ENCODE assay signal across 34 cellular contexts in the genomic region with DNA sequence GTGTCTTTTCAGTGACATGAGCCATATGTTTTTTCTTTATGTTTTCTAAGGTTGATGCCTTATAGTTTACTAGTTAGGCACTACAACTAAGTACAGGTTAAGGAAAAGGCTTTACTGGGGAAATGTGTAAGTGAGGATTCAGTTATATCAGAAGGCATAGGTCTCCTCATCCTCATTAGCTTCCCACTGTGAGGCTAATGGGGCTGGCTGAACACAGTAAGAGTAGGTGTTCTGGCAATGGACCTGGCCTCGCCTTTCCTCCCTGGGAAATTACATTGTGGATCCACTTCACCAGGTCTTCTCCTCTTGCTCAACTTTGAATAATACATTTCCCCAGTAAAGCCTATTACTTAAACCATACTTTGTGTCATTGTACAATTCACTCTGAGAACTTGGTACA.
"Had no signal": no experiment of that assay in that cellular context is flagged by ENCODE, and none has a peak within 500 bp of the region (broad histone marks: within the 10 kb centered on the region; RNA-seq: fewer than 3 reads in every experiment).

No MANE protein-coding gene starts in this region.

- H3K36me3 Mint-ChIP-seq: activated naive CD4-positive, alpha-beta T cell treated with anti-CD3 and anti-CD28 coated beads, Interleukin-2, amount 50 U/mL, for 24 hours; activated naive CD8-positive, alpha-beta T cell treated with anti-CD3 and anti-CD28 coated beads, Interleukin-2, amount 10 ng/mL, durations not matched to agents 7 days and 5 days had no signal

- H3K4me1 ChIP-seq: body of pancreas, breast epithelium, SJSA1 had no signal

- H3K9me2 ChIP-seq: SK-N-SH had no signal

- ATAC-seq: activated CD4-positive, alpha-beta T cell treated with anti-CD3 and anti-CD28 coated beads for 36 hours; activated CD4-positive, CD25-positive, alpha-beta regulatory T cell treated with anti-CD3 and anti-CD28 coated beads, Interleukin-2, amount 50 U/mL, for 24 hours; activated CD8-positive, alpha-beta T cell treated with anti-CD3 and anti-CD28 coated beads, Interleukin-2, amount 10 ng/mL, durations not matched to agents 7 days and 5 days; body of pancreas; Panc1 had no signal

- H3K4me3 ChIP-seq: body of pancreas, breast epithelium, MG63, SJSA1 had no signal

- H3K27me3 Mint-ChIP-seq: activated CD4-positive, alpha-beta T cell treated with anti-CD3 and anti-CD28 coated beads for 36 hours; activated CD4-positive, alpha-beta T cell treated with anti-CD3 and anti-CD28 coated beads, Interleukin-2, amount 10 ng/mL, durations not matched to agents 7 days and 5 days; activated naive CD4-positive, alpha-beta T cell treated with anti-CD3 and anti-CD28 coated beads, Interleukin-2, amount 50 U/mL, for 24 hours; activated naive CD8-positive, alpha-beta T cell treated with anti-CD3 and anti-CD28 coated beads, Interleukin-2, amount 10 ng/mL, durations not matched to agents 7 days and 5 days; activated T-cell treated with anti-CD3 and anti-CD28 coated beads, Interleukin-2, amount 50 U/mL, for 24 hours had no signal

- DNase-seq: activated CD4-positive, alpha-beta T cell treated with anti-CD3 and anti-CD28 coated beads for 36 hours; activated CD4-positive, alpha-beta T cell treated with anti-CD3 and anti-CD28 coated beads, Interleukin-2, amount 10 ng/mL, durations not matched to agents 7 days and 5 days; activated CD4-positive, alpha-beta T cell treated with anti-CD3 and anti-CD28 coated beads, Interleukin-2, amount 50 U/mL, for 48 hours; activated CD8-positive, alpha-beta T cell treated with anti-CD3 and anti-CD28 coated beads, Interleukin-2, amount 10 ng/mL, durations not matched to agents 7 days and 5 days; activated gamma-delta T cell; activated naive CD4-positive, alpha-beta T cell treated with Interleukin-2 at 50 U/mL for 16 hours; activated naive CD8-positive, alpha-beta T cell treated with anti-CD3 and anti-CD28 coated beads, Interleukin-2, amount 10 ng/mL, durations not matched to agents 7 days and 5 days; activated T-cell treated with anti-CD3 and anti-CD28 coated beads, Interleukin-2, amount 50 U/mL, for 24 hours; amygdala; body of pancreas; cerebellar nuclear complex; Kasumi-1; KG1; MG63; NCI-H1092 treated with DMSO at 0.1 percent for 48 hours; NCI-H1694; NCI-H1930; NCI-H2081 treated with DMSO at 0.1 percent for 48 hours; NCI-H2171; NCI-H510A; NCI-H526; RPMI8226; SHP77 treated with DMSO at 0.1 percent for 48 hours; SK-N-SH had no signal

- H3K9ac ChIP-seq: SK-N-SH had no signal

- H3K4me2 ChIP-seq: SK-N-SH had no signal

- H3K27me3 ChIP-seq: body of pancreas, breast epithelium, MG63, SJSA1 had no signal

- FAIRE-seq: astrocyte, TTC549 had no signal

- H3K4me1 Mint-ChIP-seq: activated CD4-positive, alpha-beta T cell treated with anti-CD3 and anti-CD28 coated beads for 36 hours; activated CD4-positive, alpha-beta T cell treated with anti-CD3 and anti-CD28 coated beads, Interleukin-2, amount 10 ng/mL, durations not matched to agents 7 days and 5 days; activated naive CD4-positive, alpha-beta T cell treated with anti-CD3 and anti-CD28 coated beads, Interleukin-2, amount 50 U/mL, for 24 hours; activated naive CD8-positive, alpha-beta T cell treated with anti-CD3 and anti-CD28 coated beads, Interleukin-2, amount 10 ng/mL, durations not matched to agents 7 days and 5 days had no signal

- H3K9me3 Mint-ChIP-seq: activated CD4-positive, alpha-beta T cell treated with anti-CD3 and anti-CD28 coated beads, Interleukin-2, amount 10 ng/mL, durations not matched to agents 7 days and 5 days had no signal

- H3K4me3 Mint-ChIP-seq: activated CD4-positive, alpha-beta T cell treated with anti-CD3 and anti-CD28 coated beads for 36 hours; activated CD4-positive, alpha-beta T cell treated with anti-CD3 and anti-CD28 coated beads, Interleukin-2, amount 10 ng/mL, durations not matched to agents 7 days and 5 days; activated CD8-positive, alpha-beta T cell treated with anti-CD3 and anti-CD28 coated beads, Interleukin-2, amount 10 ng/mL, durations not matched to agents 7 days and 5 days; activated naive CD4-positive, alpha-beta T cell treated with anti-CD3 and anti-CD28 coated beads, Interleukin-2, amount 50 U/mL, for 24 hours; activated naive CD8-positive, alpha-beta T cell treated with anti-CD3 and anti-CD28 coated beads, Interleukin-2, amount 10 ng/mL, durations not matched to agents 7 days and 5 days; activated T-cell treated with anti-CD3 and anti-CD28 coated beads, Interleukin-2, amount 50 U/mL, for 24 hours; T-helper 1 cell treated with Interleukin-12 subunit alpha and Interleukin-12 subunit beta and Interleukin-4 antibody, amounts not matched to agents 30 μg/mL and 1 μg/mL, for 36 hours; T-helper 2 cell treated with Interferon-gamma antibody and Interleukin-4, amounts not matched to agents 5 μg/mL and 100 μg/mL, for 36 hours had no signal

- H3K27ac ChIP-seq: body of pancreas, breast epithelium, SJSA1 had no signal

- H3K36me3 ChIP-seq: breast epithelium, MG63, SJSA1 had no signal

- H3K27ac Mint-ChIP-seq: activated CD4-positive, alpha-beta T cell treated with anti-CD3 and anti-CD28 coated beads for 36 hours; activated CD4-positive, alpha-beta T cell treated with anti-CD3 and anti-CD28 coated beads, Interleukin-2, amount 10 ng/mL, durations not matched to agents 7 days and 5 days; activated CD8-positive, alpha-beta T cell treated with anti-CD3 and anti-CD28 coated beads, Interleukin-2, amount 10 ng/mL, durations not matched to agents 7 days and 5 days; activated naive CD4-positive, alpha-beta T cell treated with anti-CD3 and anti-CD28 coated beads, Interleukin-2, amount 50 U/mL, for 24 hours; activated naive CD8-positive, alpha-beta T cell treated with anti-CD3 and anti-CD28 coated beads, Interleukin-2, amount 10 ng/mL, durations not matched to agents 7 days and 5 days; activated T-cell treated with anti-CD3 and anti-CD28 coated beads, Interleukin-2, amount 50 U/mL, for 24 hours; activated T-helper 2 cell treated with anti-CD3 and anti-CD28 coated beads, Interferon-gamma antibody, Interleukin-2, Interleukin-4, amounts not matched to agents 10 μg/mL and 5 μg/mL and 100 μg/mL, durations not matched to agents 14 hours and 24 hours and 36 hours; T-helper 1 cell treated with Interleukin-12 subunit alpha and Interleukin-12 subunit beta and Interleukin-4 antibody, amounts not matched to agents 30 μg/mL and 1 μg/mL, for 36 hours; T-helper 2 cell treated with Interferon-gamma antibody and Interleukin-4, amounts not matched to agents 5 μg/mL and 100 μg/mL, for 36 hours had no signal

- H3K9me3 ChIP-seq: body of pancreas, breast epithelium, MG63, SJSA1, SK-N-SH had no signal
